In genomic region chr12:42370013-42370412, GRCh38 we compare ENCODE assay signal across 21 cellular contexts.
"Had no signal": no experiment of that assay in that cellular context is flagged by ENCODE, and none has a peak within 500 bp of the region (broad histone marks: within the 10 kb centered on the region; RNA-seq: fewer than 3 reads in every experiment).

No MANE protein-coding gene starts in this region.

- H3K9me3 Mint-ChIP-seq: activated naive CD4-positive, alpha-beta T cell treated with anti-CD3 and anti-CD28 coated beads, Interleukin-2, amount 50 U/mL, for 24 hours; activated T-helper 1 cell treated with anti-CD3 and anti-CD28 coated beads, Interleukin-12 subunit alpha, Interleukin-12 subunit beta, Interleukin-2, Interleukin-4 antibody, amounts not matched to agents 30 ng/mL and 10 ng/mL and 1 ng/mL, durations not matched to agents 14 hours and 24 hours and 36 hours; effector memory CD8-positive, alpha-beta T cell; naive B cell; type B pancreatic cell had no signal

- H3K4me3 Mint-ChIP-seq: activated naive CD4-positive, alpha-beta T cell treated with anti-CD3 and anti-CD28 coated beads, Interleukin-2, amount 50 U/mL, for 24 hours; activated T-helper 1 cell treated with anti-CD3 and anti-CD28 coated beads, Interleukin-12 subunit alpha, Interleukin-12 subunit beta, Interleukin-2, Interleukin-4 antibody, amounts not matched to agents 30 ng/mL and 10 ng/mL and 1 ng/mL, durations not matched to agents 14 hours and 24 hours and 36 hours; effector memory CD8-positive, alpha-beta T cell; naive B cell; type B pancreatic cell had no signal

- H3K36me3 Mint-ChIP-seq: naive B cell had no signal

- ATAC-seq: effector memory CD8-positive, alpha-beta T cell; gastrocnemius medialis; left lobe of liver; lower lobe of right lung had no signal

- H3K27ac Mint-ChIP-seq: activated T-helper 1 cell treated with anti-CD3 and anti-CD28 coated beads, Interleukin-12 subunit alpha, Interleukin-12 subunit beta, Interleukin-2, Interleukin-4 antibody, amounts not matched to agents 30 ng/mL and 10 ng/mL and 1 ng/mL, durations not matched to agents 14 hours and 24 hours and 36 hours; progenitor cell of endocrine pancreas; type B pancreatic cell had no signal

- H3K27me3 Mint-ChIP-seq: activated naive CD4-positive, alpha-beta T cell treated with anti-CD3 and anti-CD28 coated beads, Interleukin-2, amount 50 U/mL, for 24 hours; effector memory CD8-positive, alpha-beta T cell; naive B cell; progenitor cell of endocrine pancreas; type B pancreatic cell had no signal

- H3K4me1 ChIP-seq: breast epithelium, colonic mucosa, esophagus muscularis mucosa, gastrocnemius medialis, lower lobe of right lung, vagina had no signal

- DNase-seq: activated gamma-delta T cell treated with Interleukin-2 at 50 U/mL for 16 hours; colonic mucosa; dorsolateral prefrontal cortex; effector memory CD8-positive, alpha-beta T cell; gastrocnemius medialis; lower lobe of right lung; naive B cell; retina; stimulated activated CD4-positive, alpha-beta T cell treated with anti-CD3 and anti-CD28 coated beads, Interleukin-2, amount 100 ng/mL, for 48 hours; stimulated activated naive CD4-positive, alpha-beta T cell treated with Interleukin-2 at 50 U/mL for 16 hours; T-helper 1 cell; T-helper 9 cell had no signal

- H3K27me3 ChIP-seq: breast epithelium, colonic mucosa, dorsolateral prefrontal cortex, esophagus muscularis mucosa, gastrocnemius medialis, vagina had no signal

- H3K27ac ChIP-seq: breast epithelium, colonic mucosa, dorsolateral prefrontal cortex, esophagus muscularis mucosa, gastrocnemius medialis, lower lobe of right lung, thoracic aorta, vagina had no signal

- H3K4me3 ChIP-seq: breast epithelium, colonic mucosa, dorsolateral prefrontal cortex, esophagus muscularis mucosa, gastrocnemius medialis, lower lobe of right lung, thoracic aorta, vagina had no signal

- H3K36me3 ChIP-seq: breast epithelium, colonic mucosa, thoracic aorta had no signal

- H3K9me3 ChIP-seq: breast epithelium, colonic mucosa, esophagus muscularis mucosa, gastrocnemius medialis, lower lobe of right lung, thoracic aorta, vagina had no signal
